Comparison of ENCODE assay signal across 28 cellular contexts in the genomic region with DNA sequence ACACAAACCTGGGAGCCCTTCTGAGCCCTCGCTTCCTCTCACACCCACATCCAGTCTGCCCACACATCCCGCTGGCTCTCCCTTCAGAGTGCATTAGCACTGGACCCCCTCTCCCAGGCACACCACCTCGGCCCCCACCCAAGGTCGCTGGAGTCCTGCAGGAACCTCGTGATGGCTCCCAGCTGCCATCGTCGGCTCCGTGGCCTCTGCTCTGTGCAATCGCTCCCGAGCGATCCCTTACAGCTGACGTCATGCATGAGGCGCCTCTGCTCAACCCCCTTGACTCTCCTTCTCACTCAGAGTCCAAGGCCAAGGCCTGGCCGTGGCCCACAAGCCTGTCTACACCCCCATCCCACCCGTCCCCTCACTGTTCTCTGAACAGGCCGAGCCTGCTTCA.
"Had no signal": no experiment of that assay in that cellular context is flagged by ENCODE, and none has a peak within 500 bp of the region (broad histone marks: within the 10 kb centered on the region; RNA-seq: fewer than 3 reads in every experiment).

No MANE protein-coding gene starts in this region.

- H3K27me3 Mint-ChIP-seq: activated CD4-positive, alpha-beta memory T cell treated with anti-CD3 and anti-CD28 coated beads, Interleukin-2, amount 10 ng/mL, durations not matched to agents 7 days and 5 days; activated CD4-positive, alpha-beta T cell treated with anti-CD3 and anti-CD28 coated beads, Interleukin-2, amount 10 ng/mL, durations not matched to agents 7 days and 5 days; activated naive CD4-positive, alpha-beta T cell treated with anti-CD3 and anti-CD28 coated beads, Interleukin-2, amount 50 U/mL, for 24 hours; dendritic cell treated with granulocyte-macrophage colony-stimulating factor and Interleukin-4, amounts not matched to agents 40 ng/mL and 50 ng/mL, for 4 days had no signal

- H3K9me3 ChIP-seq: breast epithelium, esophagus muscularis mucosa, sigmoid colon, suprapubic skin, tibial artery had no signal

- H3K4me3 ChIP-seq: breast epithelium, esophagus muscularis mucosa, sigmoid colon, suprapubic skin, tibial artery had no signal

- H2AFZ ChIP-seq: parathyroid adenoma had no signal

- H3K4me3 Mint-ChIP-seq: activated CD4-positive, alpha-beta memory T cell treated with anti-CD3 and anti-CD28 coated beads, Interleukin-2, amount 10 ng/mL, durations not matched to agents 7 days and 5 days; activated CD4-positive, alpha-beta T cell treated with anti-CD3 and anti-CD28 coated beads, Interleukin-2, amount 10 ng/mL, durations not matched to agents 7 days and 5 days; activated naive CD4-positive, alpha-beta T cell treated with anti-CD3 and anti-CD28 coated beads, Interleukin-2, amount 50 U/mL, for 24 hours; activated T-cell treated with anti-CD3 and anti-CD28 coated beads, Interleukin-2, amount 50 U/mL, for 4 hours; activated T-helper 17 cell treated with anti-CD3 and anti-CD28 coated beads, Interleukin-2, amount 50 U/mL, for 72 hours; central memory CD8-positive, alpha-beta T cell; dendritic cell treated with granulocyte-macrophage colony-stimulating factor and Interleukin-4, amounts not matched to agents 40 ng/mL and 50 ng/mL, for 4 days; mesothelial cell of epicardium; naive B cell; nephron progenitor cell; stimulated activated memory B cell treated with anti-CD40 and anti-IgM and Interleukin-4, amounts not matched to agents 10 μg/mL and 1 μg/mL and 100 μg/mL, for 72 hours; T-helper 17 cell had no signal

- H3K36me3 ChIP-seq: breast epithelium, sigmoid colon, suprapubic skin, tibial artery, WERI-Rb-1 had no signal

- H3K27ac ChIP-seq: breast epithelium, esophagus muscularis mucosa, foreskin keratinocyte, parathyroid adenoma, sigmoid colon, suprapubic skin, tibial artery, WERI-Rb-1 had no signal

- ATAC-seq: activated T-cell treated with anti-CD3 and anti-CD28 coated beads, Interleukin-2, amount 50 U/mL, for 4 hours; activated T-helper 17 cell treated with anti-CD3 and anti-CD28 coated beads, Interleukin-2, amount 50 U/mL, for 72 hours; foreskin keratinocyte; stimulated activated memory B cell treated with anti-CD40 and anti-IgM and Interleukin-4, amounts not matched to agents 10 μg/mL and 1 μg/mL and 100 μg/mL, for 72 hours; T-helper 17 cell had no signal

- DNase-seq: activated CD4-positive, alpha-beta memory T cell treated with anti-CD3 and anti-CD28 coated beads, Interleukin-2, amount 10 ng/mL, durations not matched to agents 7 days and 5 days; activated CD4-positive, alpha-beta T cell treated with anti-CD3 and anti-CD28 coated beads, Interleukin-2, amount 10 ng/mL, durations not matched to agents 7 days and 5 days; activated CD4-positive, CD25-positive, alpha-beta regulatory T cell treated with anti-CD3 and anti-CD28 coated beads, Interleukin-2, amount 50 U/mL, for 72 hours; activated gamma-delta T cell treated with Interleukin-2 at 50 U/mL for 16 hours; activated T-cell treated with anti-CD3 and anti-CD28 coated beads, Interleukin-2, amount 50 U/mL, for 4 hours; foreskin keratinocyte; naive B cell; nephron progenitor cell; sigmoid colon; small intestine; stimulated activated CD4-positive, alpha-beta T cell treated with anti-CD3 and anti-CD28 coated beads, Interleukin-1b, Interleukin-23, amount 100 ng/mL, for 48 hours; stimulated activated CD4-positive, alpha-beta T cell treated with anti-CD3 and anti-CD28 coated beads, Interleukin-4, amount 100 ng/mL, for 4 hours; stimulated activated CD8-positive, alpha-beta memory T cell treated with anti-CD3 and anti-CD28 coated beads, Interleukin-4, amount 100 ng/mL, for 48 hours; SW 1271; T-helper 17 cell; T1000; tibial artery; WERI-Rb-1 had no signal

- H3K27ac Mint-ChIP-seq: activated CD4-positive, alpha-beta memory T cell treated with anti-CD3 and anti-CD28 coated beads, Interleukin-2, amount 10 ng/mL, durations not matched to agents 7 days and 5 days; activated CD4-positive, alpha-beta T cell treated with anti-CD3 and anti-CD28 coated beads, Interleukin-2, amount 10 ng/mL, durations not matched to agents 7 days and 5 days; activated naive CD4-positive, alpha-beta T cell treated with anti-CD3 and anti-CD28 coated beads, Interleukin-2, amount 50 U/mL, for 24 hours; activated T-helper 17 cell treated with anti-CD3 and anti-CD28 coated beads, Interleukin-2, amount 50 U/mL, for 72 hours; dendritic cell treated with granulocyte-macrophage colony-stimulating factor and Interleukin-4, amounts not matched to agents 40 ng/mL and 50 ng/mL, for 4 days; mesothelial cell of epicardium; stimulated activated memory B cell treated with anti-CD40 and anti-IgM and Interleukin-4, amounts not matched to agents 10 μg/mL and 1 μg/mL and 100 μg/mL, for 72 hours; T-helper 17 cell had no signal

- H3K9me3 Mint-ChIP-seq: activated CD4-positive, alpha-beta memory T cell treated with anti-CD3 and anti-CD28 coated beads, Interleukin-2, amount 10 ng/mL, durations not matched to agents 7 days and 5 days; activated CD4-positive, alpha-beta T cell treated with anti-CD3 and anti-CD28 coated beads, Interleukin-2, amount 10 ng/mL, durations not matched to agents 7 days and 5 days; activated naive CD4-positive, alpha-beta T cell treated with anti-CD3 and anti-CD28 coated beads, Interleukin-2, amount 50 U/mL, for 24 hours; activated T-cell treated with anti-CD3 and anti-CD28 coated beads, Interleukin-2, amount 50 U/mL, for 4 hours; activated T-helper 17 cell treated with anti-CD3 and anti-CD28 coated beads, Interleukin-2, amount 50 U/mL, for 72 hours; central memory CD8-positive, alpha-beta T cell; dendritic cell treated with granulocyte-macrophage colony-stimulating factor and Interleukin-4, amounts not matched to agents 40 ng/mL and 50 ng/mL, for 4 days; mesothelial cell of epicardium; nephron progenitor cell; stimulated activated memory B cell treated with anti-CD40 and anti-IgM and Interleukin-4, amounts not matched to agents 10 μg/mL and 1 μg/mL and 100 μg/mL, for 72 hours had no signal

- H3K79me2 ChIP-seq: parathyroid adenoma had no signal

- H3K9ac ChIP-seq: parathyroid adenoma had no signal

- H3K27me3 ChIP-seq: breast epithelium, esophagus muscularis mucosa, foreskin keratinocyte, sigmoid colon, suprapubic skin, tibial artery had no signal

- H3K4me1 ChIP-seq: breast epithelium, esophagus muscularis mucosa, foreskin keratinocyte, parathyroid adenoma, sigmoid colon, suprapubic skin, tibial artery had no signal

- H3K36me3 Mint-ChIP-seq: activated naive CD4-positive, alpha-beta T cell treated with anti-CD3 and anti-CD28 coated beads, Interleukin-2, amount 50 U/mL, for 24 hours; mesothelial cell of epicardium; naive B cell; stimulated activated memory B cell treated with anti-CD40 and anti-IgM and Interleukin-4, amounts not matched to agents 10 μg/mL and 1 μg/mL and 100 μg/mL, for 72 hours had no signal

- H3K4me1 Mint-ChIP-seq: activated CD4-positive, alpha-beta memory T cell treated with anti-CD3 and anti-CD28 coated beads, Interleukin-2, amount 10 ng/mL, durations not matched to agents 7 days and 5 days; activated CD4-positive, alpha-beta T cell treated with anti-CD3 and anti-CD28 coated beads, Interleukin-2, amount 10 ng/mL, durations not matched to agents 7 days and 5 days; activated naive CD4-positive, alpha-beta T cell treated with anti-CD3 and anti-CD28 coated beads, Interleukin-2, amount 50 U/mL, for 24 hours; activated T-helper 17 cell treated with anti-CD3 and anti-CD28 coated beads, Interleukin-2, amount 50 U/mL, for 72 hours; central memory CD8-positive, alpha-beta T cell; mesothelial cell of epicardium; naive B cell; stimulated activated memory B cell treated with anti-CD40 and anti-IgM and Interleukin-4, amounts not matched to agents 10 μg/mL and 1 μg/mL and 100 μg/mL, for 72 hours; T-helper 17 cell had no signal

- FAIRE-seq: small intestine had no signal
